1 cellular context compared by ENCODE assay signal in the genomic region with DNA sequence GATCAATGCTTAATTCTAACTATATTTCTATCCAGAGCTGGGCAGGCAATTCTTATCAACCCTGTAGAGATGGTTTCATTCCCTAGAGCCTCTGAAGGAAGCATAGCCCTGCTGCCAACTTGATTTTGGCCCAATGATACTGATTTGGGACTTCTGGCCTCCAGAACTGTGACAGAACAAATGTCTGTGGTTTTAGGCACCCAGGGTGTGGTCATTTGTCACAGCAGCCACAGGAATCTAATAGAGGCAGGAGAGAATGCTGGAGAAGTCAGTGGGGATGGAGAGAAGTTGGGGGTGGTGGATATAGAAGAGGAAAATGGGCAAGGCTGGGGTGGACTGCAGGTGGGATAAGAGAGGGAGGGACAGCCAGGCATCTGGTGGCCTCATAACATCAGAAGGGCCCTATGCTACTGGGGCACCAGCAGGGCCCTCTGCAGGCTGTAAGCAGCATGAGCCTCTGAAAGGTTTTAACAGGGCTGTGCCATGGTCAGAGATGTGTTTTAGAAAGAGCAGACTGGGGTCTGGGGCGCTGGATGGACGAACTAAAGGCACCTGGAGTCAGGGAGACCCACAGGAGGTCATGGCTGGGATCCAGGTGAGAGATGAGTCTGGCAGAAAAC.
TF ChIP-seq lines count a peak whose summit lies in the region.

No MANE protein-coding gene starts in this region.

TF ChIP-seq in GM23338, 12 proteins besides CTCF, POLR2A, EP300 and RAD21 (continued from another document):
- TF ChIP-seq, protein P1, sequence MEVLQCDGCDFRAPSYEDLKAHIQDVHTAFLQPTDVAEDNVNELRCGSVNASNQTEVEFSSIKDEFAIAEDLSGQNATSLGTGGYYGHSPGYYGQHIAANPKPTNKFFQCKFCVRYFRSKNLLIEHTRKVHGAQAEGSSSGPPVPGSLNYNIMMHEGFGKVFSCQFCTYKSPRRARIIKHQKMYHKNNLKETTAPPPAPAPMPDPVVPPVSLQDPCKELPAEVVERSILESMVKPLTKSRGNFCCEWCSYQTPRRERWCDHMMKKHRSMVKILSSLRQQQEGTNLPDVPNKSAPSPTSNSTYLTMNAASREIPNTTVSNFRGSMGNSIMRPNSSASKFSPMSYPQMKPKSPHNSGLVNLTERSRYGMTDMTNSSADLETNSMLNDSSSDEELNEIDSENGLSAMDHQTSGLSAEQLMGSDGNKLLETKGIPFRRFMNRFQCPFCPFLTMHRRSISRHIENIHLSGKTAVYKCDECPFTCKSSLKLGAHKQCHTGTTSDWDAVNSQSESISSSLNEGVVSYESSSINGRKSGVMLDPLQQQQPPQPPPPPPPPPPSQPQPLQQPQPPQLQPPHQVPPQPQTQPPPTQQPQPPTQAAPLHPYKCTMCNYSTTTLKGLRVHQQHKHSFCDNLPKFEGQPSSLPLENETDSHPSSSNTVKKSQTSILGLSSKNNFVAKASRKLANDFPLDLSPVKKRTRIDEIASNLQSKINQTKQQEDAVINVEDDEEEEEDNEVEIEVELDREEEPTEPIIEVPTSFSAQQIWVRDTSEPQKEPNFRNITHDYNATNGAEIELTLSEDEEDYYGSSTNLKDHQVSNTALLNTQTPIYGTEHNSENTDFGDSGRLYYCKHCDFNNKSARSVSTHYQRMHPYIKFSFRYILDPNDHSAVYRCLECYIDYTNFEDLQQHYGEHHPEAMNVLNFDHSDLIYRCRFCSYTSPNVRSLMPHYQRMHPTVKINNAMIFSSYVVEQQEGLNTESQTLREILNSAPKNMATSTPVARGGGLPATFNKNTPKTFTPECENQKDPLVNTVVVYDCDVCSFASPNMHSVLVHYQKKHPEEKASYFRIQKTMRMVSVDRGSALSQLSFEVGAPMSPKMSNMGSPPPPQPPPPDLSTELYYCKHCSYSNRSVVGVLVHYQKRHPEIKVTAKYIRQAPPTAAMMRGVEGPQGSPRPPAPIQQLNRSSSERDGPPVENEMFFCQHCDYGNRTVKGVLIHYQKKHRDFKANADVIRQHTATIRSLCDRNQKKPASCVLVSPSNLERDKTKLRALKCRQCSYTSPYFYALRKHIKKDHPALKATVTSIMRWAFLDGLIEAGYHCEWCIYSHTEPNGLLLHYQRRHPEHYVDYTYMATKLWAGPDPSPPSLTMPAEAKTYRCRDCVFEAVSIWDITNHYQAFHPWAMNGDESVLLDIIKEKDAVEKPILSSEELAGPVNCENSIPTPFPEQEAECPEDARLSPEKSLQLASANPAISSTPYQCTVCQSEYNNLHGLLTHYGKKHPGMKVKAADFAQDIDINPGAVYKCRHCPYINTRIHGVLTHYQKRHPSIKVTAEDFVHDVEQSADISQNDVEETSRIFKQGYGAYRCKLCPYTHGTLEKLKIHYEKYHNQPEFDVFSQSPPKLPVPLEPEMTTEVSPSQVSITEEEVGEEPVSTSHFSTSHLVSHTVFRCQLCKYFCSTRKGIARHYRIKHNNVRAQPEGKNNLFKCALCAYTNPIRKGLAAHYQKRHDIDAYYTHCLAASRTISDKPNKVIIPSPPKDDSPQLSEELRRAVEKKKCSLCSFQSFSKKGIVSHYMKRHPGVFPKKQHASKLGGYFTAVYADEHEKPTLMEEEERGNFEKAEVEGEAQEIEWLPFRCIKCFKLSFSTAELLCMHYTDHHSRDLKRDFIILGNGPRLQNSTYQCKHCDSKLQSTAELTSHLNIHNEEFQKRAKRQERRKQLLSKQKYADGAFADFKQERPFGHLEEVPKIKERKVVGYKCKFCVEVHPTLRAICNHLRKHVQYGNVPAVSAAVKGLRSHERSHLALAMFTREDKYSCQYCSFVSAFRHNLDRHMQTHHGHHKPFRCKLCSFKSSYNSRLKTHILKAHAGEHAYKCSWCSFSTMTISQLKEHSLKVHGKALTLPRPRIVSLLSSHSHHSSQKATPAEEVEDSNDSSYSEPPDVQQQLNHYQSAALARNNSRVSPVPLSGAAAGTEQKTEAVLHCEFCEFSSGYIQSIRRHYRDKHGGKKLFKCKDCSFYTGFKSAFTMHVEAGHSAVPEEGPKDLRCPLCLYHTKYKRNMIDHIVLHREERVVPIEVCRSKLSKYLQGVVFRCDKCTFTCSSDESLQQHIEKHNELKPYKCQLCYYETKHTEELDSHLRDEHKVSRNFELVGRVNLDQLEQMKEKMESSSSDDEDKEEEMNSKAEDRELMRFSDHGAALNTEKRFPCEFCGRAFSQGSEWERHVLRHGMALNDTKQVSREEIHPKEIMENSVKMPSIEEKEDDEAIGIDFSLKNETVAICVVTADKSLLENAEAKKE (CRISPR knock-in tag; IDR thresholded peaks at IDR 0.05), result no peak
- no peak for TF ChIP-seq EZH2 (IDR thresholded peaks at IDR 0.05; ENCODE audit: low read depth, unreplicated experiment)
